Comparison of ENCODE assay signal across 39 cellular contexts in genomic region chr19:2352121-2352520, GRCh38. TPM values are rescaled to one million over a fixed set of nuclear protein-coding genes. Genes with fewer than 3 reads are reported as not detected.
"Had no signal": no experiment of that assay in that cellular context is flagged by ENCODE, and none has a peak within 500 bp of the region (broad histone marks: within the 10 kb centered on the region; RNA-seq: fewer than 3 reads in every experiment).

No MANE protein-coding gene starts in this region.

- H3K9me3 Mint-ChIP-seq: activated CD4-positive, alpha-beta memory T cell treated with anti-CD3 and anti-CD28 coated beads for 36 hours; activated CD4-positive, alpha-beta T cell treated with anti-CD3 and anti-CD28 coated beads, Interleukin-2, amount 10 ng/mL, durations not matched to agents 24 days and 14 days; activated naive CD4-positive, alpha-beta T cell treated with anti-CD3 and anti-CD28 coated beads for 36 hours; activated naive CD4-positive, alpha-beta T cell treated with anti-CD3 and anti-CD28 coated beads, Interleukin-2, amount 50 U/mL, for 24 hours; activated naive CD8-positive, alpha-beta T cell treated with anti-CD3 and anti-CD28 coated beads for 36 hours; activated naive CD8-positive, alpha-beta T cell treated with anti-CD3 and anti-CD28 coated beads, Interleukin-2, amount 50 U/mL, for 24 hours; activated T-helper 1 cell treated with anti-CD3 and anti-CD28 coated beads, Interleukin-12 subunit alpha, Interleukin-12 subunit beta, Interleukin-2, Interleukin-4 antibody, amounts not matched to agents 30 ng/mL and 10 ng/mL and 1 ng/mL, durations not matched to agents 14 hours and 24 hours and 36 hours; activated T-helper 2 cell treated with anti-CD3 and anti-CD28 coated beads, Interferon-gamma antibody, Interleukin-2, Interleukin-4, amounts not matched to agents 10 μg/mL and 5 μg/mL and 100 μg/mL, durations not matched to agents 14 hours and 24 hours and 36 hours; brain had no signal

- H3K36me3 Mint-ChIP-seq: activated CD4-positive, alpha-beta memory T cell treated with anti-CD3 and anti-CD28 coated beads for 36 hours; activated CD8-positive, alpha-beta memory T cell treated with anti-CD3 and anti-CD28 coated beads, Interleukin-2, amount 10 ng/mL, durations not matched to agents 7 days and 5 days; activated naive CD4-positive, alpha-beta T cell treated with anti-CD3 and anti-CD28 coated beads, Interleukin-2, amount 50 U/mL, for 24 hours; activated naive CD8-positive, alpha-beta T cell treated with anti-CD3 and anti-CD28 coated beads for 36 hours; brain had no signal

- DNase-seq: activated CD4-positive, alpha-beta memory T cell treated with anti-CD3 and anti-CD28 coated beads for 36 hours; activated CD4-positive, alpha-beta T cell treated with anti-CD3 and anti-CD28 coated beads for 36 hours; activated CD4-positive, alpha-beta T cell treated with anti-CD3 and anti-CD28 coated beads, Interleukin-2, amount 10 ng/mL, durations not matched to agents 24 days and 14 days; activated CD4-positive, CD25-positive, alpha-beta regulatory T cell; activated CD4-positive, CD25-positive, alpha-beta regulatory T cell treated with anti-CD3 and anti-CD28 coated beads, Interleukin-2, amount 50 U/mL, for 72 hours; activated CD8-positive, alpha-beta memory T cell treated with anti-CD3 and anti-CD28 coated beads, Interleukin-2, amount 10 ng/mL, durations not matched to agents 7 days and 5 days; activated CD8-positive, alpha-beta memory T cell treated with anti-CD3 and anti-CD28 coated beads, Interleukin-2, amount 50 U/mL, for 4 hours; activated CD8-positive, alpha-beta T cell treated with anti-CD3 and anti-CD28 coated beads, Interleukin-2, amount 10 ng/mL, durations not matched to agents 7 days and 5 days; activated effector memory CD4-positive, alpha-beta T cell treated with anti-CD3 and anti-CD28 coated beads, Interleukin-2, amount 50 U/mL, for 16 hours; activated naive CD4-positive, alpha-beta T cell treated with anti-CD3 and anti-CD28 coated beads for 36 hours; activated naive CD8-positive, alpha-beta T cell treated with anti-CD3 and anti-CD28 coated beads for 36 hours; activated naive CD8-positive, alpha-beta T cell treated with anti-CD3 and anti-CD28 coated beads, Interleukin-2, amount 50 U/mL, for 24 hours; activated T-cell treated with anti-CD3 and anti-CD28 coated beads, Interleukin-2, amount 50 U/mL, for 1 hour; activated T-cell treated with anti-CD3 and anti-CD28 coated beads, Interleukin-2, amount 50 U/mL, for 48 hours; adrenal gland; amygdala; central memory CD4-positive, alpha-beta T cell; cerebellar nuclear complex; colonic mucosa; effector CD8-positive, alpha-beta T cell; esophagus squamous epithelium; foreskin melanocyte; T-helper 2 cell had no signal

- H3K4me1 ChIP-seq: adrenal gland, ascending aorta, breast epithelium, colonic mucosa, esophagus squamous epithelium, gastroesophageal sphincter had no signal

- H3K27me3 Mint-ChIP-seq: activated CD4-positive, alpha-beta memory T cell treated with anti-CD3 and anti-CD28 coated beads for 36 hours; activated CD4-positive, alpha-beta T cell treated with anti-CD3 and anti-CD28 coated beads for 36 hours; activated CD4-positive, alpha-beta T cell treated with anti-CD3 and anti-CD28 coated beads, Interleukin-2, amount 10 ng/mL, durations not matched to agents 24 days and 14 days; activated CD8-positive, alpha-beta memory T cell treated with anti-CD3 and anti-CD28 coated beads, Interleukin-2, amount 10 ng/mL, durations not matched to agents 7 days and 5 days; activated naive CD4-positive, alpha-beta T cell treated with anti-CD3 and anti-CD28 coated beads, Interleukin-2, amount 50 U/mL, for 24 hours; activated naive CD8-positive, alpha-beta T cell treated with anti-CD3 and anti-CD28 coated beads for 36 hours; activated naive CD8-positive, alpha-beta T cell treated with anti-CD3 and anti-CD28 coated beads, Interleukin-2, amount 50 U/mL, for 24 hours; brain had no signal

- H3K4me1 Mint-ChIP-seq: activated CD4-positive, alpha-beta T cell treated with anti-CD3 and anti-CD28 coated beads for 36 hours; activated CD4-positive, alpha-beta T cell treated with anti-CD3 and anti-CD28 coated beads, Interleukin-2, amount 10 ng/mL, durations not matched to agents 24 days and 14 days; activated CD8-positive, alpha-beta memory T cell treated with anti-CD3 and anti-CD28 coated beads, Interleukin-2, amount 10 ng/mL, durations not matched to agents 7 days and 5 days; activated naive CD4-positive, alpha-beta T cell treated with anti-CD3 and anti-CD28 coated beads, Interleukin-2, amount 50 U/mL, for 24 hours; activated naive CD8-positive, alpha-beta T cell treated with anti-CD3 and anti-CD28 coated beads for 36 hours; activated naive CD8-positive, alpha-beta T cell treated with anti-CD3 and anti-CD28 coated beads, Interleukin-2, amount 50 U/mL, for 24 hours; brain had no signal

- H3K27me3 ChIP-seq: adrenal gland, ascending aorta, breast epithelium, cardiac muscle cell, colonic mucosa, esophagus squamous epithelium, gastroesophageal sphincter had no signal

- H3K27ac Mint-ChIP-seq: activated CD4-positive, alpha-beta memory T cell treated with anti-CD3 and anti-CD28 coated beads for 36 hours; activated CD4-positive, alpha-beta T cell treated with anti-CD3 and anti-CD28 coated beads for 36 hours; activated CD4-positive, alpha-beta T cell treated with anti-CD3 and anti-CD28 coated beads, Interleukin-2, amount 10 ng/mL, durations not matched to agents 24 days and 14 days; activated CD8-positive, alpha-beta memory T cell treated with anti-CD3 and anti-CD28 coated beads, Interleukin-2, amount 10 ng/mL, durations not matched to agents 7 days and 5 days; activated CD8-positive, alpha-beta T cell treated with anti-CD3 and anti-CD28 coated beads, Interleukin-2, amount 10 ng/mL, durations not matched to agents 7 days and 5 days; activated naive CD4-positive, alpha-beta T cell treated with anti-CD3 and anti-CD28 coated beads for 36 hours; activated naive CD4-positive, alpha-beta T cell treated with anti-CD3 and anti-CD28 coated beads, Interleukin-2, amount 50 U/mL, for 24 hours; activated naive CD8-positive, alpha-beta T cell treated with anti-CD3 and anti-CD28 coated beads for 36 hours; activated naive CD8-positive, alpha-beta T cell treated with anti-CD3 and anti-CD28 coated beads, Interleukin-2, amount 50 U/mL, for 24 hours; activated T-helper 1 cell treated with anti-CD3 and anti-CD28 coated beads, Interleukin-12 subunit alpha, Interleukin-12 subunit beta, Interleukin-2, Interleukin-4 antibody, amounts not matched to agents 30 ng/mL and 10 ng/mL and 1 ng/mL, durations not matched to agents 14 hours and 24 hours and 36 hours; activated T-helper 2 cell treated with anti-CD3 and anti-CD28 coated beads, Interferon-gamma antibody, Interleukin-2, Interleukin-4, amounts not matched to agents 10 μg/mL and 5 μg/mL and 100 μg/mL, durations not matched to agents 14 hours and 24 hours and 36 hours; brain had no signal

- H3K4me3 ChIP-seq: adrenal gland, ascending aorta, breast epithelium, cardiac muscle cell, colonic mucosa, esophagus squamous epithelium, gastroesophageal sphincter had no signal

- FAIRE-seq: endometrium, endothelial cell of umbilical vein had no signal

- H3K9me3 ChIP-seq: adrenal gland, ascending aorta, breast epithelium, colonic mucosa, esophagus squamous epithelium, gastroesophageal sphincter had no signal

- ATAC-seq: activated CD4-positive, alpha-beta T cell treated with anti-CD3 and anti-CD28 coated beads for 36 hours; activated CD8-positive, alpha-beta memory T cell treated with anti-CD3 and anti-CD28 coated beads, Interleukin-2, amount 10 ng/mL, durations not matched to agents 7 days and 5 days; activated CD8-positive, alpha-beta T cell treated with anti-CD3 and anti-CD28 coated beads, Interleukin-2, amount 10 ng/mL, durations not matched to agents 7 days and 5 days; activated naive CD8-positive, alpha-beta T cell treated with anti-CD3 and anti-CD28 coated beads, Interleukin-2, amount 50 U/mL, for 24 hours; gastroesophageal sphincter had no signal

- H3K27ac ChIP-seq: adrenal gland, ascending aorta, breast epithelium, cardiac muscle cell, colonic mucosa, epithelial cell of prostate, esophagus squamous epithelium, gastroesophageal sphincter had no signal

- H3K4me3 Mint-ChIP-seq: activated CD4-positive, alpha-beta memory T cell treated with anti-CD3 and anti-CD28 coated beads for 36 hours; activated CD4-positive, alpha-beta T cell treated with anti-CD3 and anti-CD28 coated beads for 36 hours; activated CD4-positive, alpha-beta T cell treated with anti-CD3 and anti-CD28 coated beads, Interleukin-2, amount 10 ng/mL, durations not matched to agents 24 days and 14 days; activated CD8-positive, alpha-beta memory T cell treated with anti-CD3 and anti-CD28 coated beads, Interleukin-2, amount 10 ng/mL, durations not matched to agents 7 days and 5 days; activated CD8-positive, alpha-beta T cell treated with anti-CD3 and anti-CD28 coated beads, Interleukin-2, amount 10 ng/mL, durations not matched to agents 7 days and 5 days; activated naive CD4-positive, alpha-beta T cell treated with anti-CD3 and anti-CD28 coated beads for 36 hours; activated naive CD4-positive, alpha-beta T cell treated with anti-CD3 and anti-CD28 coated beads, Interleukin-2, amount 50 U/mL, for 24 hours; activated naive CD8-positive, alpha-beta T cell treated with anti-CD3 and anti-CD28 coated beads for 36 hours; activated naive CD8-positive, alpha-beta T cell treated with anti-CD3 and anti-CD28 coated beads, Interleukin-2, amount 50 U/mL, for 24 hours; activated T-helper 1 cell treated with anti-CD3 and anti-CD28 coated beads, Interleukin-12 subunit alpha, Interleukin-12 subunit beta, Interleukin-2, Interleukin-4 antibody, amounts not matched to agents 30 ng/mL and 10 ng/mL and 1 ng/mL, durations not matched to agents 14 hours and 24 hours and 36 hours; brain had no signal

- H3K36me3 ChIP-seq: breast epithelium, cardiac muscle cell, colonic mucosa had no signal

RNA-seq across cellular contexts. Expression of gene TMPRSS9, which starts 7.9 kb away (rescaled TPM):
- total RNA-seq: activated CD4-positive, alpha-beta memory T cell treated with anti-CD3 and anti-CD28 coated beads for 36 hours; activated CD4-positive, alpha-beta T cell treated with anti-CD3 and anti-CD28 coated beads for 36 hours; activated CD4-positive, alpha-beta T cell treated with anti-CD3 and anti-CD28 coated beads, Interleukin-2, amount 10 ng/mL, durations not matched to agents 24 days and 14 days; activated CD8-positive, alpha-beta memory T cell treated with anti-CD3 and anti-CD28 coated beads for 36 hours; activated CD8-positive, alpha-beta memory T cell treated with anti-CD3 and anti-CD28 coated beads, Interleukin-2, amount 10 ng/mL, durations not matched to agents 7 days and 5 days; activated CD8-positive, alpha-beta T cell treated with anti-CD3 and anti-CD28 coated beads, Interleukin-2, amount 10 ng/mL, durations not matched to agents 7 days and 5 days; activated naive CD4-positive, alpha-beta T cell treated with anti-CD3 and anti-CD28 coated beads for 36 hours; activated naive CD8-positive, alpha-beta T cell treated with anti-CD3 and anti-CD28 coated beads for 36 hours; activated T-helper 1 cell treated with anti-CD3 and anti-CD28 coated beads, Interleukin-12 subunit alpha, Interleukin-12 subunit beta, Interleukin-2, Interleukin-4 antibody, amounts not matched to agents 30 ng/mL and 10 ng/mL and 1 ng/mL, durations not matched to agents 14 hours and 24 hours and 36 hours; activated T-helper 2 cell treated with anti-CD3 and anti-CD28 coated beads, Interferon-gamma antibody, Interleukin-2, Interleukin-4, amounts not matched to agents 10 μg/mL and 5 μg/mL and 100 μg/mL, durations not matched to agents 14 hours and 24 hours and 36 hours; ascending aorta; cardiac muscle cell; dermis microvascular lymphatic vessel endothelial cell; endothelial cell of umbilical vein; fibroblast of lung; fibroblast of villous mesenchyme; T-helper 1 cell treated with Interleukin-12 subunit alpha and Interleukin-12 subunit beta and Interleukin-4 antibody, amounts not matched to agents 30 ng/mL and 1 ng/mL, for 36 hours had no signal
- polyA plus RNA-seq: cardiac muscle cell, endothelial cell of umbilical vein, fibroblast of lung had no signal

RNA-seq across cellular contexts. Expression of gene LINGO3, which starts 44.2 kb away (rescaled TPM):
- total RNA-seq: activated CD4-positive, alpha-beta T cell treated with anti-CD3 and anti-CD28 coated beads for 36 hours; activated naive CD4-positive, alpha-beta T cell treated with anti-CD3 and anti-CD28 coated beads for 36 hours; ascending aorta; dermis microvascular lymphatic vessel endothelial cell; endothelial cell of umbilical vein; fibroblast of lung; fibroblast of villous mesenchyme; gastroesophageal sphincter had no signal
- polyA plus RNA-seq: adrenal gland, endothelial cell of umbilical vein, fibroblast of lung had no signal
